Comparison of ENCODE assay signal across 1 cellular context in genomic region chr10:95328013-95328412, GRCh38.
TF ChIP-seq lines count a peak whose summit lies in the region.

No MANE protein-coding gene starts in this region.

TF ChIP-seq in IMR-90, 13 proteins besides CTCF, POLR2A, EP300 and RAD21:
- TF ChIP-seq ELK1 (IDR thresholded peaks at IDR 0.05; ENCODE audit: borderline replicate concordance, low read depth, low read length), result no peak
- TF ChIP-seq RFX5 (IDR thresholded peaks at IDR 0.05; ENCODE audit: low read depth, low read length), result no peak
- no peak for TF ChIP-seq MAFK (IDR thresholded peaks at IDR 0.05; ENCODE audit: low read depth, low read length)
- TF ChIP-seq RCOR1 (IDR thresholded peaks at IDR 0.05; ENCODE audit: insufficient replicate concordance, low read length), result no peak
- TF ChIP-seq CEBPB (IDR thresholded peaks at IDR 0.05; ENCODE audit: low read depth, low read length), result no peak
- no peak for TF ChIP-seq NFE2L2 (IDR thresholded peaks at IDR 0.05; ENCODE audit: low read depth, low read length)
- TF ChIP-seq FOS (IDR thresholded peaks at IDR 0.05; ENCODE audit: low read depth, low read length), result no peak
- TF ChIP-seq MAZ (IDR thresholded peaks at IDR 0.05; ENCODE audit: borderline replicate concordance, low read depth, low read length), result no peak
- no peak for TF ChIP-seq MXI1 (IDR thresholded peaks at IDR 0.05; ENCODE audit: borderline replicate concordance, low read depth, low read length)
- no peak for TF ChIP-seq CHD1 (IDR thresholded peaks at IDR 0.05; ENCODE audit: low read depth, low read length)
- no peak for TF ChIP-seq SMC3 (IDR thresholded peaks at IDR 0.05; ENCODE audit: low read depth, low read length)
- no peak for TF ChIP-seq BHLHE40 (IDR thresholded peaks at IDR 0.05; ENCODE audit: low read depth, low read length)
- TF ChIP-seq USF2 (IDR thresholded peaks at IDR 0.05; ENCODE audit: low read depth, low read length), result no peak
